In genomic region chr6:170437719-170438401, GRCh38 we compare ENCODE assay signal across 9 cellular contexts.
A peak's percentile ranks its signal among the peaks of the same experiment; 100 is the strongest.
DNase-seq lines count a peak whose midpoint lies in the region; ATAC-seq and TF ChIP-seq lines count a peak whose summit lies in the region.
"Had no signal": no experiment of that assay in that cellular context is flagged by ENCODE, and none has a peak within 500 bp of the region (broad histone marks: within the 10 kb centered on the region; RNA-seq: fewer than 3 reads in every experiment).

No MANE protein-coding gene starts in this region.

- H3K27ac ChIP-seq in heart left ventricle: peak overlapping the region in 1 of 12 donors; percentile 29
- H3K27ac ChIP-seq in uterus: peak overlapping the region in 1 of 2 donors; percentile 71

- H3K27me3 ChIP-seq in heart left ventricle (no peaks in the 10 kb centered on the region), uterus (no peaks in the 10 kb centered on the region)

- H3K27me3 Mint-ChIP-seq in brain: peaks cover 3% of the 10 kb centered on the region
- no peaks in the 10 kb centered on the region for H3K27me3 Mint-ChIP-seq in mesothelial cell of epicardium (ENCODE audit: low read depth)

- peaks cover 65% of the 10 kb centered on the region for H3K4me1 Mint-ChIP-seq in brain
- H3K4me1 Mint-ChIP-seq in mesothelial cell of epicardium: peaks cover 20% of the 10 kb centered on the region

- H3K4me3 Mint-ChIP-seq in brain (peak overlapping the region; percentile 65 to 79 (median 67)), mesothelial cell of epicardium (peak overlapping the region; percentile 43)

- H3K9me3 Mint-ChIP-seq in brain: peaks cover 4 to 15% (median 10%) of the 10 kb centered on the region in 5 experiments
- peaks cover 8% of the 10 kb centered on the region for H3K9me3 Mint-ChIP-seq in mesothelial cell of epicardium

- ATAC-seq in heart left ventricle: no peak
- ATAC-seq in Right ventricle myocardium inferior: no peak

- WGBS in heart left ventricle, 4 donors: 70 to 85% (median 75%) methylated on average over 4 to 12 of the region's 12 CpGs

- H3K4me1 ChIP-seq in heart left ventricle: peaks cover 0 to 20% (median 8%) of the 10 kb centered on the region in 12 donors
- H3K4me1 ChIP-seq in uterus: peaks cover 0 to 9% of the 10 kb centered on the region in 2 donors

- no peak for TF ChIP-seq POLR2A in heart left ventricle (IDR thresholded peaks at IDR 0.05)
- TF ChIP-seq POLR2A in uterus (IDR thresholded peaks at IDR 0.05): no peak

- H3K36me3 ChIP-seq in heart left ventricle (no peaks in the 10 kb centered on the region), uterus (no peaks in the 10 kb centered on the region)

- H3K27ac Mint-ChIP-seq in brain (peak overlapping the region; percentile 86 to 97 (median 94)), mesothelial cell of epicardium (peak overlapping the region; percentile 43)

- TF ChIP-seq CTCF in heart left ventricle (IDR thresholded peaks at IDR 0.05): no peak
- TF ChIP-seq CTCF in brain (conservative IDR thresholded peaks at IDR 0.05): no peak
- TF ChIP-seq CTCF in mesothelial cell of epicardium (IDR thresholded peaks at IDR 0.05; ENCODE audit: unreplicated experiment): no peak
- no peak for TF ChIP-seq CTCF in uterus (IDR thresholded peaks at IDR 0.05)

- DNase-seq in heart left ventricle (no peak), Right ventricle myocardium inferior (ENCODE audit: missing footprints) (no peak), mesothelial cell of epicardium (ENCODE audit: low spot score in 2 of 2, unreplicated experiment in 2 of 2) (peak in 1 of 2 experiments; percentile 19), ureter (ENCODE audit: low spot score) (peak; percentile 15), uterus (no peak), GOT3 (lab: John Stamatoyannopoulos, UW) (no peak), T-helper 9 cell (no peak)
- DNase-seq: DND-41 had no signal

- intact Hi-C loops in heart left ventricle (cut with DNase I): no loop called here
- intact Hi-C loops in Right ventricle myocardium inferior (cut with DNase I): loop anchor here (5.0 kb wide), 1 partner anchor 79 kb away; no protein-coding TSS in a partner anchor
- intact Hi-C loops in uterus (cut with DNase I; ENCODE audit: low total_unique reads): no loop called here

- H3K36me3 Mint-ChIP-seq in brain (peaks cover 6% of the 10 kb centered on the region), mesothelial cell of epicardium (peaks cover 5% of the 10 kb centered on the region)

- H3K4me3 ChIP-seq in heart left ventricle (peak overlapping the region in 10 of 12 donors; percentile 5 to 42 (median 30)), uterus (no peak overlapping the region)

- H3K9me3 ChIP-seq in heart left ventricle (peaks cover 0 to 21% (median 6%) of the 10 kb centered on the region in 12 donors), uterus (no peaks in the 10 kb centered on the region)

Comparison
In these comparisons a context has a peak if more than half of its experiments do, and no peak if none do; other contexts are left out.
1. H3K4me3 ChIP-seq: peak in heart left ventricle (10 of 12); none in uterus (0 of 2).